20 cellular contexts compared by ENCODE assay signal in genomic region chr2:62407401-62407800, GRCh38.
DNase-seq lines count a peak whose midpoint lies in the region; ATAC-seq, FAIRE-seq and TF ChIP-seq lines count a peak whose summit lies in the region.
"Had no signal": no experiment of that assay in that cellular context is flagged by ENCODE, and none has a peak within 500 bp of the region (broad histone marks: within the 10 kb centered on the region; RNA-seq: fewer than 3 reads in every experiment).

No MANE protein-coding gene starts in this region.

- in situ Hi-C loops in HepG2 (cut with HindIII; ENCODE audit: extremely low pct_ligation_motif_present, low pct_unique_long_range_greater_than_20kb): loop anchor here (25.0 kb wide), 1 partner anchor 655 kb away; the partner anchor contains the start of gene OTX1

- TF ChIP-seq POLR2A in HepG2 (IDR thresholded peaks at IDR 0.05; ENCODE audit: insufficient read depth in 1 of 2, low read depth in 2 of 2, low read length in 2 of 2): no peak
- TF ChIP-seq POLR2A in right lobe of liver (IDR thresholded peaks at IDR 0.05): no peak

- H3K9ac ChIP-seq in HepG2 (ENCODE audit: insufficient read depth, low read depth, low read length): no peak overlapping the region
- H3K9ac ChIP-seq: BLaER1, GM23248 had no signal

- no peak for ATAC-seq in HepG2
- ATAC-seq in right lobe of liver: no peak
- no peak for ATAC-seq in activated T-helper 17 cell treated with anti-CD3 and anti-CD28 coated beads, Interleukin-2, amount 50 U/mL, for 72 hours (replicated peaks)
- ATAC-seq: HCT116 had no signal

- H3K4me1 Mint-ChIP-seq in glutamatergic neuron (ENCODE audit: low read depth, unreplicated experiment) (peaks cover 9% of the 10 kb centered on the region), osteocyte (ENCODE audit: unreplicated experiment) (peaks cover 28% of the 10 kb centered on the region)
- no peaks in the 10 kb centered on the region for H3K4me1 Mint-ChIP-seq in activated T-helper 17 cell treated with anti-CD3 and anti-CD28 coated beads, Interleukin-2, amount 50 U/mL, for 72 hours

- POLR2A ChIA-PET in HepG2 (lab: Yijun Ruan, JAX): no interaction called here

- TF ChIP-seq EP300 in HepG2 (IDR thresholded peaks at IDR 0.05; ENCODE audit: low read depth in 2 of 2, low read length in 2 of 2): no peak
- TF ChIP-seq EP300 in HepG2 (CRISPR knock-in tag; IDR thresholded peaks at IDR 0.05; ENCODE audit: borderline replicate concordance): no peak

- H3K9me3 Mint-ChIP-seq in glutamatergic neuron (ENCODE audit: unreplicated experiment): peaks cover 3% of the 10 kb centered on the region
- H3K9me3 Mint-ChIP-seq in osteocyte (ENCODE audit: unreplicated experiment): no peaks in the 10 kb centered on the region
- no peaks in the 10 kb centered on the region for H3K9me3 Mint-ChIP-seq in activated T-helper 17 cell treated with anti-CD3 and anti-CD28 coated beads, Interleukin-2, amount 50 U/mL, for 72 hours
- H3K9me3 Mint-ChIP-seq: CD14-positive monocyte, HFFc6, IgD-negative memory B cell had no signal

- H3K9me3 ChIP-seq in HepG2 (ENCODE audit: low read length) (no peaks in the 10 kb centered on the region), right lobe of liver (no peaks in the 10 kb centered on the region)
- H3K9me3 ChIP-seq: BLaER1 had no signal

- H3K4me2 ChIP-seq in HepG2 (ENCODE audit: low read depth, low read length): 0 out of 2 replicates have a peak overlapping the region, but pooled peaks have one; percentile 42
- H3K4me2 ChIP-seq: BLaER1 had no signal

- no peaks in the 10 kb centered on the region; a peak in 1 of 5 replicates for H3K27me3 ChIP-seq in HepG2 (ENCODE audit: control insufficient read depth in 1 of 2, insufficient read depth in 2 of 2, low read length in 2 of 2)
- H3K27me3 ChIP-seq in right lobe of liver: no peaks in the 10 kb centered on the region
- H3K27me3 ChIP-seq: BLaER1 had no signal

- H4K20me1 ChIP-seq in HepG2 (ENCODE audit: insufficient read depth, low read length): no peaks in the 10 kb centered on the region
- H4K20me1 ChIP-seq: BLaER1 had no signal

- TF ChIP-seq CTCF in HepG2 (CRISPR knock-in tag; IDR thresholded peaks at IDR 0.05): no peak
- no peak for TF ChIP-seq CTCF in right lobe of liver (IDR thresholded peaks at IDR 0.05)
- TF ChIP-seq CTCF in glutamatergic neuron (IDR thresholded peaks at IDR 0.05; ENCODE audit: partially characterized antibody, unreplicated experiment): no peak
- no peak for TF ChIP-seq CTCF in osteocyte (IDR thresholded peaks at IDR 0.05)

- TF ChIP-seq RAD21 in HepG2 (CRISPR knock-in tag; IDR thresholded peaks at IDR 0.05): no peak

- no peak for DNase-seq in HepG2 (ENCODE audit: low spot score)
- DNase-seq in right lobe of liver: no peak
- no peak for DNase-seq in glutamatergic neuron
- DNase-seq in osteocyte (ENCODE audit: extremely low spot score, unreplicated experiment): peak; percentile 60
- no peak for DNase-seq in activated naive CD4-positive, alpha-beta T cell (lab: John Stamatoyannopoulos, UW)
- no peak for DNase-seq in superior temporal gyrus (ENCODE audit: extremely low spot score)
- DNase-seq: Calu3; CD4-positive, alpha-beta memory T cell; DMS79 treated with DMSO at 0.1 percent for 48 hours; GF-D8; GM23248; H7; HFFc6 had no signal

- no peaks in the 10 kb centered on the region for H3K36me3 ChIP-seq in HepG2 (replicated peaks in 1 of 2; ENCODE audit: control insufficient read depth in 1 of 2, insufficient read depth in 2 of 2, low read length in 2 of 2)
- H3K36me3 ChIP-seq in right lobe of liver: no peaks in the 10 kb centered on the region
- H3K36me3 ChIP-seq: BLaER1 had no signal

- H3K36me3 Mint-ChIP-seq in glutamatergic neuron (ENCODE audit: unreplicated experiment) (no peaks in the 10 kb centered on the region), osteocyte (ENCODE audit: unreplicated experiment) (no peaks in the 10 kb centered on the region)
- H3K36me3 Mint-ChIP-seq in activated T-helper 17 cell treated with anti-CD3 and anti-CD28 coated beads, Interleukin-2, amount 50 U/mL, for 72 hours (ENCODE audit: low read depth): no peaks in the 10 kb centered on the region
- H3K36me3 Mint-ChIP-seq: CD14-positive monocyte; CD4-positive, alpha-beta memory T cell; IgD-negative memory B cell had no signal

- intact Hi-C loops in HepG2 (cut with micrococcal nuclease; ENCODE audit: unreplicated experiment): no loop called here
- intact Hi-C loops in right lobe of liver (cut with DNase I): loop anchor here in 1 of 2 donors (10.0 kb wide), 1 partner anchor 483 kb away; no protein-coding TSS in a partner anchor

- no peaks in the 10 kb centered on the region for H3K79me2 ChIP-seq in HepG2 (ENCODE audit: insufficient read depth, low read length)

- no peak overlapping the region for H3K4me3 ChIP-seq in HepG2 (replicated peaks in 1 of 3; ENCODE audit: insufficient read depth in 1 of 3, low read depth in 2 of 3, low read length in 3 of 3)
- H3K4me3 ChIP-seq in right lobe of liver: no peak overlapping the region
- H3K4me3 ChIP-seq: BLaER1, GM23248 had no signal

- no peak overlapping the region for H3K4me3 Mint-ChIP-seq in glutamatergic neuron (ENCODE audit: unreplicated experiment)
- H3K4me3 Mint-ChIP-seq in osteocyte (ENCODE audit: unreplicated experiment): no peak overlapping the region
- H3K4me3 Mint-ChIP-seq in activated T-helper 17 cell treated with anti-CD3 and anti-CD28 coated beads, Interleukin-2, amount 50 U/mL, for 72 hours: no peak overlapping the region
- H3K4me3 Mint-ChIP-seq: CD14-positive monocyte; CD4-positive, alpha-beta memory T cell; HFFc6; IgD-negative memory B cell had no signal

- CTCF ChIA-PET in HepG2 (lab: Yijun Ruan, JAX; ENCODE audit: low intra/inter-chr PET ratio, low total read pairs): no interaction called here

- H3K27me3 Mint-ChIP-seq in glutamatergic neuron (ENCODE audit: unreplicated experiment): peaks cover 7% of the 10 kb centered on the region
- H3K27me3 Mint-ChIP-seq in osteocyte (ENCODE audit: unreplicated experiment): peaks cover 10% of the 10 kb centered on the region
- H3K27me3 Mint-ChIP-seq in activated T-helper 17 cell treated with anti-CD3 and anti-CD28 coated beads, Interleukin-2, amount 50 U/mL, for 72 hours: no peaks in the 10 kb centered on the region
- H3K27me3 Mint-ChIP-seq: CD4-positive, alpha-beta memory T cell; IgD-negative memory B cell had no signal

- no TSS peak for BruUV-seq in HepG2 (replicated peaks; lab: Mats Ljungman, UMichigan)

- H3K27ac Mint-ChIP-seq in glutamatergic neuron (ENCODE audit: unreplicated experiment) (peak overlapping the region; percentile 28), osteocyte (ENCODE audit: unreplicated experiment) (no peak overlapping the region)
- H3K27ac Mint-ChIP-seq in activated T-helper 17 cell treated with anti-CD3 and anti-CD28 coated beads, Interleukin-2, amount 50 U/mL, for 72 hours: no peak overlapping the region
- H3K27ac Mint-ChIP-seq: CD14-positive monocyte; CD4-positive, alpha-beta memory T cell; HFFc6 had no signal

- H2AFZ ChIP-seq in HepG2 (ENCODE audit: low read length): no peak overlapping the region
- H2AFZ ChIP-seq: GM23248 had no signal

- FAIRE-seq in HepG2 (lab: Jason Lieb, UNC): no peak
- FAIRE-seq: GM19239 had no signal

- H3K4me1 ChIP-seq in HepG2 (ENCODE audit: insufficient read depth, low read length): peaks cover 60% of the 10 kb centered on the region
- H3K4me1 ChIP-seq in right lobe of liver: peaks cover 0 to 13% (median 2%) of the 10 kb centered on the region in 4 donors

- H3K27ac ChIP-seq in HepG2 (ENCODE audit: extremely low read length, insufficient read depth, low read length) (no peak overlapping the region), right lobe of liver (no peak overlapping the region)
- H3K27ac ChIP-seq: BLaER1, GM23248, HL-60 had no signal

- WGBS in HepG2 (ENCODE audit: low lambda C conversion rate): 73% methylated on average over 7 of the region's 7 CpGs
- WGBS in right lobe of liver (ENCODE audit: insufficient coverage, low coverage, low lambda C conversion rate, missing lambda C conversion rate): 94% methylated on average over 5 of the region's 7 CpGs

TF ChIP-seq in HepG2, 621 proteins besides CTCF, POLR2A, EP300 and RAD21:
- TF ChIP-seq SIX4 (CRISPR knock-in tag; IDR thresholded peaks at IDR 0.05) (no peak), RBFOX2 (IDR thresholded peaks at IDR 0.05; ENCODE audit: low read depth, low read length) (no peak)
